ENCODE assay signal across 8 cellular contexts in genomic region chr19:55459950-55460657, GRCh38. TPM values are rescaled to one million over a fixed set of nuclear protein-coding genes. Genes with fewer than 3 reads are reported as not detected.
A peak's percentile ranks its signal among the peaks of the same experiment; 100 is the strongest.
DNase-seq lines count a peak whose midpoint lies in the region; ATAC-seq and TF ChIP-seq lines count a peak whose summit lies in the region.

No MANE protein-coding gene starts in this region.

- peak overlapping the region; percentile 27 for H3K27ac ChIP-seq in subcutaneous abdominal adipose tissue (ENCODE audit: low read depth, low read length)

- peaks cover 3 to 29% (median 27%) of the 10 kb centered on the region in 5 donors for H3K4me1 ChIP-seq in subcutaneous abdominal adipose tissue (ENCODE audit: control insufficient read depth in 5 of 5, insufficient read depth in 5 of 5, low read length in 5 of 5)

- H3K36me3 Mint-ChIP-seq in activated CD4-positive, alpha-beta T cell treated with anti-CD3 and anti-CD28 coated beads for 36 hours (ENCODE audit: low read depth): peaks cover 3% of the 10 kb centered on the region
- peaks cover 4% of the 10 kb centered on the region for H3K36me3 Mint-ChIP-seq in activated CD8-positive, alpha-beta T cell treated with anti-CD3 and anti-CD28 coated beads for 36 hours (ENCODE audit: low read depth)

- no peaks in the 10 kb centered on the region for H3K9me3 Mint-ChIP-seq in activated CD4-positive, alpha-beta T cell treated with anti-CD3 and anti-CD28 coated beads for 36 hours (ENCODE audit: low read depth)
- no peaks in the 10 kb centered on the region for H3K9me3 Mint-ChIP-seq in activated CD8-positive, alpha-beta T cell treated with anti-CD3 and anti-CD28 coated beads for 36 hours

- H3K9me3 ChIP-seq in iPS-18c (ENCODE audit: control insufficient read depth, insufficient read depth, low read length) (no peaks in the 10 kb centered on the region), subcutaneous abdominal adipose tissue (ENCODE audit: control insufficient read depth in 5 of 5, low read length in 5 of 5) (no peaks in the 10 kb centered on the region)

- H3K4me3 Mint-ChIP-seq in activated CD4-positive, alpha-beta T cell treated with anti-CD3 and anti-CD28 coated beads for 36 hours: peak overlapping the region; percentile 80
- peak overlapping the region; percentile 86 for H3K4me3 Mint-ChIP-seq in activated CD8-positive, alpha-beta T cell treated with anti-CD3 and anti-CD28 coated beads for 36 hours

- H3K27ac Mint-ChIP-seq in activated CD4-positive, alpha-beta T cell treated with anti-CD3 and anti-CD28 coated beads for 36 hours: peak overlapping the region; percentile 35
- H3K27ac Mint-ChIP-seq in activated CD8-positive, alpha-beta T cell treated with anti-CD3 and anti-CD28 coated beads for 36 hours: peak overlapping the region; percentile 42

- no peaks in the 10 kb centered on the region for H3K27me3 ChIP-seq in subcutaneous abdominal adipose tissue (ENCODE audit: control insufficient read depth in 5 of 5, insufficient read depth in 4 of 5, low read length in 5 of 5)

- intact Hi-C loops in activated CD4-positive, alpha-beta T cell treated with anti-CD3 and anti-CD28 coated beads for 36 hours (cut with DNase I, micrococcal nuclease): loop anchor here (1.0 to 5.0 kb wide), 4 partner anchors 43 to 293 kb away; partner anchors contain the start of genes DNAAF3 (in 1 of the 2) and KMT5C (in 1 of the 2)
- intact Hi-C loops in activated CD8-positive, alpha-beta T cell treated with anti-CD3 and anti-CD28 coated beads for 36 hours (cut with micrococcal nuclease): no loop called here

- H3K9ac ChIP-seq in subcutaneous abdominal adipose tissue (ENCODE audit: low read length in 5 of 5): peak overlapping the region in 1 of 5 donors; percentile 52

- H3K4me1 Mint-ChIP-seq in activated CD4-positive, alpha-beta T cell treated with anti-CD3 and anti-CD28 coated beads for 36 hours: peaks cover 14% of the 10 kb centered on the region
- peaks cover 15% of the 10 kb centered on the region for H3K4me1 Mint-ChIP-seq in activated CD8-positive, alpha-beta T cell treated with anti-CD3 and anti-CD28 coated beads for 36 hours (ENCODE audit: low read depth)

- DNase-seq in activated CD4-positive, alpha-beta T cell treated with anti-CD3 and anti-CD28 coated beads for 36 hours: no peak
- DNase-seq in activated CD4-positive, alpha-beta T cell treated with anti-CD3 and anti-CD28 coated beads for 4 hours: no peak
- DNase-seq in activated CD8-positive, alpha-beta T cell treated with anti-CD3 and anti-CD28 coated beads for 36 hours: no peak
- DNase-seq in NCI-H128 (lab: John Stamatoyannopoulos, UW; ENCODE audit: unreplicated experiment): no peak
- DNase-seq in UCSD-AML1 (lab: John Stamatoyannopoulos, UW; ENCODE audit: unreplicated experiment): no peak

- ATAC-seq in activated CD4-positive, alpha-beta T cell treated with anti-CD3 and anti-CD28 coated beads for 36 hours: no peak
- no peak for ATAC-seq in activated CD8-positive, alpha-beta T cell treated with anti-CD3 and anti-CD28 coated beads for 36 hours
- no peak for ATAC-seq in HG02970 (IDR thresholded peaks at IDR 0.05; ENCODE audit: low FRiP score, unreplicated experiment)

- no peak for TF ChIP-seq CTCF in activated CD8-positive, alpha-beta T cell treated with anti-CD3 and anti-CD28 coated beads for 36 hours (IDR thresholded peaks at IDR 0.05)

- CTCF ChIA-PET in activated CD4-positive, alpha-beta T cell treated with anti-CD3 and anti-CD28 coated beads for 36 hours (lab: Charles Lee): interaction anchor here (0.6 to 1.9 kb wide), 3 partner anchors 25 to 111 kb away, joined by 3 to 8 read pairs (median 4); partner anchors contain the start of gene NAT14
- CTCF ChIA-PET in activated CD8-positive, alpha-beta T cell treated with anti-CD3 and anti-CD28 coated beads for 36 hours (lab: Charles Lee): interaction anchor here (0.6 to 3.3 kb wide), 5 partner anchors 8 to 370 kb away, joined by 3 to 18 read pairs (median 3); no protein-coding TSS in a partner anchor

- POLR2A ChIA-PET in activated CD4-positive, alpha-beta T cell treated with anti-CD3 and anti-CD28 coated beads for 36 hours (lab: Charles Lee): no interaction called here
- POLR2A ChIA-PET in activated CD8-positive, alpha-beta T cell treated with anti-CD3 and anti-CD28 coated beads for 36 hours (lab: Charles Lee): no interaction called here

- H3K36me3 ChIP-seq in subcutaneous abdominal adipose tissue (ENCODE audit: control insufficient read depth in 5 of 5, insufficient read depth in 5 of 5, low read length in 5 of 5): peaks cover 0 to 15% (median 4%) of the 10 kb centered on the region in 5 donors

- peak overlapping the region; percentile 86; the same call in 1 of the 2 replicates for H3K4me3 ChIP-seq in iPS-18c (ENCODE audit: insufficient read depth, low read depth, low read length)
- H3K4me3 ChIP-seq in subcutaneous abdominal adipose tissue (ENCODE audit: low read depth in 1 of 5, low read length in 5 of 5): peak overlapping the region; percentile 35 to 90 (median 83)

- no peaks in the 10 kb centered on the region for H3K27me3 Mint-ChIP-seq in activated CD4-positive, alpha-beta T cell treated with anti-CD3 and anti-CD28 coated beads for 36 hours
- H3K27me3 Mint-ChIP-seq in activated CD8-positive, alpha-beta T cell treated with anti-CD3 and anti-CD28 coated beads for 36 hours: no peaks in the 10 kb centered on the region

RNA-seq across cellular contexts. Expression of gene ISOC2, which starts 1.3 kb away (rescaled TPM):
- total RNA-seq in activated CD4-positive, alpha-beta T cell treated with anti-CD3 and anti-CD28 coated beads for 36 hours: 10 to 100 TPM; 24.3 to 28.0 TPM
- 10 to 100 TPM; 29.0 to 29.3 TPM for total RNA-seq in activated CD8-positive, alpha-beta T cell treated with anti-CD3 and anti-CD28 coated beads for 36 hours

RNA-seq across cellular contexts. Expression of gene C19orf85, which starts 4.4 kb away (rescaled TPM):
- not detected for total RNA-seq in activated CD4-positive, alpha-beta T cell treated with anti-CD3 and anti-CD28 coated beads for 36 hours
- not detected for total RNA-seq in activated CD8-positive, alpha-beta T cell treated with anti-CD3 and anti-CD28 coated beads for 36 hours

RNA-seq across cellular contexts. Expression of gene ZNF628, which starts 16.3 kb away (rescaled TPM):
- total RNA-seq in activated CD4-positive, alpha-beta T cell treated with anti-CD3 and anti-CD28 coated beads for 36 hours: 1 to 10 TPM; 5.6 to 6.8 TPM
- 1 to 10 TPM; 8.4 to 8.6 TPM for total RNA-seq in activated CD8-positive, alpha-beta T cell treated with anti-CD3 and anti-CD28 coated beads for 36 hours

RNA-seq across cellular contexts. Expression of gene SHISA7, which starts 17.0 kb away (rescaled TPM):
- not detected for total RNA-seq in activated CD4-positive, alpha-beta T cell treated with anti-CD3 and anti-CD28 coated beads for 36 hours
- total RNA-seq in activated CD8-positive, alpha-beta T cell treated with anti-CD3 and anti-CD28 coated beads for 36 hours: not detected

RNA-seq across cellular contexts. Expression of gene NAT14, which starts 24.9 kb away (rescaled TPM):
- total RNA-seq in activated CD4-positive, alpha-beta T cell treated with anti-CD3 and anti-CD28 coated beads for 36 hours: 10 to 100 TPM in 1 of 2 experiments, 1 to 10 TPM in 1; 8.2 to 14.8 TPM
- 10 to 100 TPM; 18.9 to 19.9 TPM for total RNA-seq in activated CD8-positive, alpha-beta T cell treated with anti-CD3 and anti-CD28 coated beads for 36 hours
